Comparison of ENCODE assay signal across 1 cellular context in the genomic region with DNA sequence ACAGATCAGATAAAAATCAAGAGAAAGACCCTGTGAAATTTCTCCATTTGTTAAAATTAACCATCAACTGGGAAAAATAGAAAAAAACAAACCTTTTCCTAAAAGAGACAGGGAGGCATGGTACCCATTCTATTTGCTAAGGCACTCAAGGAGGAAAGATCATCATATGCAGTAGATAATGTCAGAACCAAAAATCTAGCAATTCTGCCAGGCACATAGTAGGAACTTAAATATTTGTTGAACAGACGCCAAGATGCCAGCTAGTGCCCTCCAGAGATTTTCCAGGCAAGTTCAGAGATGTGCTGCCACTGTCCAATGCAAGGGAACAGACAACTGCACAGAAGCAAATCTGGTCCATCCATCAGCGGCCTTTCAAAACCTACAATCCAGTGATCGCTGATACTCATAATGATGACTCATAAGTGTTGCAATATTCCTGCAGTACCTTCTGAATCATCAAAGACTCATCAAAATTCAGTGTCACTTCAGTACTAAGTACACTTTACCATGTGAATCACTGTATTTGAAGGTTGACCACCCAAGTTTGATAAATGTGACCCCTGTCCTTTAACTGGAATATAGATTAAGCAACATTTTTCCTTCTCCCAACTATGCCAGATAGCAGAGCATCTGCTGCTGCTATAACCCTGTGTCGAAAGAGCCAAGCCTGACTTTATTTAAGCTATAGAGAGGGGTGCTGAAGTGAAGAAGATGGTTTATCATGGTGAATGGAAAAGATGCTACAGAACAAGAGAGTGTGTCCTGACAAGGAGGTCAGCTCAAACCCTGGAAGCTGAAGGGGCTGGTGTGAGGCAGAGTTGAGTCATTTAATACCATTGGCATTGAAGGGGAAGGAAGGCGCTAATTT.
TF ChIP-seq lines count a peak whose summit lies in the region.

No MANE protein-coding gene starts in this region.

TF ChIP-seq in HepG2, 621 proteins besides CTCF, POLR2A, EP300 and RAD21 (continued from another document and continues in another):
- TF ChIP-seq, protein P1, sequence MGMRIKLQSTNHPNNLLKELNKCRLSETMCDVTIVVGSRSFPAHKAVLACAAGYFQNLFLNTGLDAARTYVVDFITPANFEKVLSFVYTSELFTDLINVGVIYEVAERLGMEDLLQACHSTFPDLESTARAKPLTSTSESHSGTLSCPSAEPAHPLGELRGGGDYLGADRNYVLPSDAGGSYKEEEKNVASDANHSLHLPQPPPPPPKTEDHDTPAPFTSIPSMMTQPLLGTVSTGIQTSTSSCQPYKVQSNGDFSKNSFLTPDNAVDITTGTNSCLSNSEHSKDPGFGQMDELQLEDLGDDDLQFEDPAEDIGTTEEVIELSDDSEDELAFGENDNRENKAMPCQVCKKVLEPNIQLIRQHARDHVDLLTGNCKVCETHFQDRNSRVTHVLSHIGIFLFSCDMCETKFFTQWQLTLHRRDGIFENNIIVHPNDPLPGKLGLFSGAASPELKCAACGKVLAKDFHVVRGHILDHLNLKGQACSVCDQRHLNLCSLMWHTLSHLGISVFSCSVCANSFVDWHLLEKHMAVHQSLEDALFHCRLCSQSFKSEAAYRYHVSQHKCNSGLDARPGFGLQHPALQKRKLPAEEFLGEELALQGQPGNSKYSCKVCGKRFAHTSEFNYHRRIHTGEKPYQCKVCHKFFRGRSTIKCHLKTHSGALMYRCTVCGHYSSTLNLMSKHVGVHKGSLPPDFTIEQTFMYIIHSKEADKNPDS (CRISPR knock-in tag; IDR thresholded peaks at IDR 0.05), result peak; percentile 98
- TF ChIP-seq CCAR2 (optimal IDR thresholded peaks at IDR 0.05; ENCODE audit: low read depth, low read length) (no peak), ARID2 (CRISPR knock-in tag; IDR thresholded peaks at IDR 0.05; ENCODE audit: borderline replicate concordance) (0 out of 2 replicates have a peak, but pooled peaks have one; percentile 33), ZNF746 (CRISPR knock-in tag; IDR thresholded peaks at IDR 0.05) (no peak), ZNF562 (CRISPR knock-in tag; IDR thresholded peaks at IDR 0.05; ENCODE audit: borderline replicate concordance) (no peak), HMG20B (CRISPR knock-in tag; conservative IDR thresholded peaks at IDR 0.05) (peak; percentile 68), ZNF749 (CRISPR knock-in tag; IDR thresholded peaks at IDR 0.05; ENCODE audit: borderline replicate concordance) (no peak), DMAP1 (CRISPR knock-in tag; IDR thresholded peaks at IDR 0.05) (no peak), GTF3A (CRISPR knock-in tag; conservative IDR thresholded peaks at IDR 0.05) (no peak), CEBPG (CRISPR knock-in tag; IDR thresholded peaks at IDR 0.05) (peak; percentile 91), SIX4 (CRISPR knock-in tag; IDR thresholded peaks at IDR 0.05) (0 out of 2 replicates have a peak, but pooled peaks have one; percentile 19), PCBP1 (IDR thresholded peaks at IDR 0.05; ENCODE audit: borderline replicate concordance, low read depth, low read length) (no peak), TOPORS (CRISPR knock-in tag; IDR thresholded peaks at IDR 0.05) (no peak), ZNF343 (CRISPR knock-in tag; IDR thresholded peaks at IDR 0.05) (no peak), SMARCE1 (IDR thresholded peaks at IDR 0.05; ENCODE audit: borderline replicate concordance) (peak; percentile 71; the same call in 1 of the 2 replicates), TARDBP (CRISPR knock-in tag; IDR thresholded peaks at IDR 0.05) (0 out of 2 replicates have a peak, but pooled peaks have one; percentile 28), ZNF616 (CRISPR knock-in tag; IDR thresholded peaks at IDR 0.05; ENCODE audit: low read depth) (no peak), ZNF777 (CRISPR knock-in tag; IDR thresholded peaks at IDR 0.05) (no peak), SNAI1 (CRISPR knock-in tag; IDR thresholded peaks at IDR 0.05; ENCODE audit: borderline replicate concordance) (no peak), CHD2 (IDR thresholded peaks at IDR 0.05; ENCODE audit: low read depth, low read length) (no peak), ERF (CRISPR knock-in tag; IDR thresholded peaks at IDR 0.05) (no peak), FOXP1 (IDR thresholded peaks at IDR 0.05) (no peak), FOXP1 (CRISPR knock-in tag; IDR thresholded peaks at IDR 0.05) (0 out of 2 replicates have a peak, but pooled peaks have one; percentile 38), ZBTB7B (CRISPR knock-in tag; IDR thresholded peaks at IDR 0.05) (0 out of 2 replicates have a peak, but pooled peaks have one; percentile 32), ZSCAN29 (CRISPR knock-in tag; conservative IDR thresholded peaks at IDR 0.05) (no peak), MZF1 (CRISPR knock-in tag; IDR thresholded peaks at IDR 0.05; ENCODE audit: borderline replicate concordance) (no peak), YEATS2 (CRISPR knock-in tag; IDR thresholded peaks at IDR 0.05; ENCODE audit: borderline replicate concordance) (peak; percentile 29; the same call in 1 of the 2 replicates), CREM (IDR thresholded peaks at IDR 0.05) (peak; percentile 55), CREM (CRISPR knock-in tag; IDR thresholded peaks at IDR 0.05) (no peak), SP1 (IDR thresholded peaks at IDR 0.05) (no peak), SP1 (CRISPR knock-in tag; IDR thresholded peaks at IDR 0.05) (no peak), AHR (CRISPR knock-in tag; IDR thresholded peaks at IDR 0.05) (no peak), HNRNPH1 (optimal IDR thresholded peaks at IDR 0.05; ENCODE audit: low read depth, low read length) (no peak), ZNF333 (CRISPR knock-in tag; IDR thresholded peaks at IDR 0.05; ENCODE audit: borderline replicate concordance) (no peak), ZNF3 (CRISPR knock-in tag; IDR thresholded peaks at IDR 0.05) (no peak)
- TF ChIP-seq, protein P2, sequence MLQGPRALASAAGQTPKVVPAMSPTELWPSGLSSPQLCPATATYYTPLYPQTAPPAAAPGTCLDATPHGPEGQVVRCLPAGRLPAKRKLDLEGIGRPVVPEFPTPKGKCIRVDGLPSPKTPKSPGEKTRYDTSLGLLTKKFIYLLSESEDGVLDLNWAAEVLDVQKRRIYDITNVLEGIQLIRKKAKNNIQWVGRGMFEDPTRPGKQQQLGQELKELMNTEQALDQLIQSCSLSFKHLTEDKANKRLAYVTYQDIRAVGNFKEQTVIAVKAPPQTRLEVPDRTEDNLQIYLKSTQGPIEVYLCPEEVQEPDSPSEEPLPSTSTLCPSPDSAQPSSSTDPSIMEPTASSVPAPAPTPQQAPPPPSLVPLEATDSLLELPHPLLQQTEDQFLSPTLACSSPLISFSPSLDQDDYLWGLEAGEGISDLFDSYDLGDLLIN (CRISPR knock-in tag; IDR thresholded peaks at IDR 0.05; ENCODE audit: borderline replicate concordance), result no peak
- TF ChIP-seq, protein P3, sequence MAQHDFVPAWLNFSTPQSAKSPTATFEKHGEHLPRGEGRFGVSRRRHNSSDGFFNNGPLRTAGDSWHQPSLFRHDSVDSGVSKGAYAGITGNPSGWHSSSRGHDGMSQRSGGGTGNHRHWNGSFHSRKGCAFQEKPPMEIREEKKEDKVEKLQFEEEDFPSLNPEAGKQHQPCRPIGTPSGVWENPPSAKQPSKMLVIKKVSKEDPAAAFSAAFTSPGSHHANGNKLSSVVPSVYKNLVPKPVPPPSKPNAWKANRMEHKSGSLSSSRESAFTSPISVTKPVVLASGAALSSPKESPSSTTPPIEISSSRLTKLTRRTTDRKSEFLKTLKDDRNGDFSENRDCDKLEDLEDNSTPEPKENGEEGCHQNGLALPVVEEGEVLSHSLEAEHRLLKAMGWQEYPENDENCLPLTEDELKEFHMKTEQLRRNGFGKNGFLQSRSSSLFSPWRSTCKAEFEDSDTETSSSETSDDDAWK (CRISPR knock-in tag; IDR thresholded peaks at IDR 0.05), result no peak
- TF ChIP-seq, protein P4, sequence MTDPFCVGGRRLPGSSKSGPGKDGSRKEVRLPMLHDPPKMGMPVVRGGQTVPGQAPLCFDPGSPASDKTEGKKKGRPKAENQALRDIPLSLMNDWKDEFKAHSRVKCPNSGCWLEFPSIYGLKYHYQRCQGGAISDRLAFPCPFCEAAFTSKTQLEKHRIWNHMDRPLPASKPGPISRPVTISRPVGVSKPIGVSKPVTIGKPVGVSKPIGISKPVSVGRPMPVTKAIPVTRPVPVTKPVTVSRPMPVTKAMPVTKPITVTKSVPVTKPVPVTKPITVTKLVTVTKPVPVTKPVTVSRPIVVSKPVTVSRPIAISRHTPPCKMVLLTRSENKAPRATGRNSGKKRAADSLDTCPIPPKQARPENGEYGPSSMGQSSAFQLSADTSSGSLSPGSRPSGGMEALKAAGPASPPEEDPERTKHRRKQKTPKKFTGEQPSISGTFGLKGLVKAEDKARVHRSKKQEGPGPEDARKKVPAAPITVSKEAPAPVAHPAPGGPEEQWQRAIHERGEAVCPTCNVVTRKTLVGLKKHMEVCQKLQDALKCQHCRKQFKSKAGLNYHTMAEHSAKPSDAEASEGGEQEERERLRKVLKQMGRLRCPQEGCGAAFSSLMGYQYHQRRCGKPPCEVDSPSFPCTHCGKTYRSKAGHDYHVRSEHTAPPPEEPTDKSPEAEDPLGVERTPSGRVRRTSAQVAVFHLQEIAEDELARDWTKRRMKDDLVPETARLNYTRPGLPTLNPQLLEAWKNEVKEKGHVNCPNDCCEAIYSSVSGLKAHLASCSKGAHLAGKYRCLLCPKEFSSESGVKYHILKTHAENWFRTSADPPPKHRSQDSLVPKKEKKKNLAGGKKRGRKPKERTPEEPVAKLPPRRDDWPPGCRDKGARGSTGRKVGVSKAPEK (CRISPR knock-in tag; IDR thresholded peaks at IDR 0.05; ENCODE audit: borderline replicate concordance), result no peak
- TF ChIP-seq, protein P5, sequence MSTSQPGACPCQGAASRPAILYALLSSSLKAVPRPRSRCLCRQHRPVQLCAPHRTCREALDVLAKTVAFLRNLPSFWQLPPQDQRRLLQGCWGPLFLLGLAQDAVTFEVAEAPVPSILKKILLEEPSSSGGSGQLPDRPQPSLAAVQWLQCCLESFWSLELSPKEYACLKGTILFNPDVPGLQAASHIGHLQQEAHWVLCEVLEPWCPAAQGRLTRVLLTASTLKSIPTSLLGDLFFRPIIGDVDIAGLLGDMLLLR (CRISPR knock-in tag; IDR thresholded peaks at IDR 0.05), result no peak
- TF ChIP-seq, protein P6, sequence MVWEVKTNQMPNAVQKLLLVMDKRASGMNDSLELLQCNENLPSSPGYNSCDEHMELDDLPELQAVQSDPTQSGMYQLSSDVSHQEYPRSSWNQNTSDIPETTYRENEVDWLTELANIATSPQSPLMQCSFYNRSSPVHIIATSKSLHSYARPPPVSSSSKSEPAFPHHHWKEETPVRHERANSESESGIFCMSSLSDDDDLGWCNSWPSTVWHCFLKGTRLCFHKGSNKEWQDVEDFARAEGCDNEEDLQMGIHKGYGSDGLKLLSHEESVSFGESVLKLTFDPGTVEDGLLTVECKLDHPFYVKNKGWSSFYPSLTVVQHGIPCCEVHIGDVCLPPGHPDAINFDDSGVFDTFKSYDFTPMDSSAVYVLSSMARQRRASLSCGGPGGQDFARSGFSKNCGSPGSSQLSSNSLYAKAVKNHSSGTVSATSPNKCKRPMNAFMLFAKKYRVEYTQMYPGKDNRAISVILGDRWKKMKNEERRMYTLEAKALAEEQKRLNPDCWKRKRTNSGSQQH (CRISPR knock-in tag; IDR thresholded peaks at IDR 0.05; ENCODE audit: low read depth), result no peak
- TF ChIP-seq, protein P7, sequence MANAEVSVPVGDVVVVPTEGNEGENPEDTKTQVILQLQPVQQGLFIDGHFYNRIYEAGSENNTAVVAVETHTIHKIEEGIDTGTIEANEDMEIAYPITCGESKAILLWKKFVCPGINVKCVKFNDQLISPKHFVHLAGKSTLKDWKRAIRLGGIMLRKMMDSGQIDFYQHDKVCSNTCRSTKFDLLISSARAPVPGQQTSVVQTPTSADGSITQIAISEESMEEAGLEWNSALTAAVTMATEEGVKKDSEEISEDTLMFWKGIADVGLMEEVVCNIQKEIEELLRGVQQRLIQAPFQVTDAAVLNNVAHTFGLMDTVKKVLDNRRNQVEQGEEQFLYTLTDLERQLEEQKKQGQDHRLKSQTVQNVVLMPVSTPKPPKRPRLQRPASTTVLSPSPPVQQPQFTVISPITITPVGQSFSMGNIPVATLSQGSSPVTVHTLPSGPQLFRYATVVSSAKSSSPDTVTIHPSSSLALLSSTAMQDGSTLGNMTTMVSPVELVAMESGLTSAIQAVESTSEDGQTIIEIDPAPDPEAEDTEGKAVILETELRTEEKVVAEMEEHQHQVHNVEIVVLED (CRISPR knock-in tag; IDR thresholded peaks at IDR 0.05; ENCODE audit: borderline replicate concordance), result no peak
- TF ChIP-seq, protein P8, sequence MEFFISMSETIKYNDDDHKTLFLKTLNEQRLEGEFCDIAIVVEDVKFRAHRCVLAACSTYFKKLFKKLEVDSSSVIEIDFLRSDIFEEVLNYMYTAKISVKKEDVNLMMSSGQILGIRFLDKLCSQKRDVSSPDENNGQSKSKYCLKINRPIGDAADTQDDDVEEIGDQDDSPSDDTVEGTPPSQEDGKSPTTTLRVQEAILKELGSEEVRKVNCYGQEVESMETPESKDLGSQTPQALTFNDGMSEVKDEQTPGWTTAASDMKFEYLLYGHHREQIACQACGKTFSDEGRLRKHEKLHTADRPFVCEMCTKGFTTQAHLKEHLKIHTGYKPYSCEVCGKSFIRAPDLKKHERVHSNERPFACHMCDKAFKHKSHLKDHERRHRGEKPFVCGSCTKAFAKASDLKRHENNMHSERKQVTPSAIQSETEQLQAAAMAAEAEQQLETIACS (CRISPR knock-in tag; IDR thresholded peaks at IDR 0.05), result no peak
- TF ChIP-seq, protein P9, sequence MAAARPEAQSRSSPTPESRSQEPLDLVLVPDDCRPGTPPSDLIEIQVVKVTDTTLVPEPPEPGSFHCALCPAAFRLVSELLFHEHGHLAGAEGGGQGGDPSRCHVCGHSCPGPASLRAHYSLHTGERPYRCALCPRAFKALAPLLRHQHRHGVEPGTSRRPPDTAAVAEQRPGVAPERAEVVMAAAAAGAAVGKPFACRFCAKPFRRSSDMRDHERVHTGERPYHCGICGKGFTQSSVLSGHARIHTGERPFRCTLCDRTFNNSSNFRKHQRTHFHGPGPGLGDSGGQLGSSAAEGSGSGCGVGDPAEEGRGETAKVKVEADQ (CRISPR knock-in tag; IDR thresholded peaks at IDR 0.05; ENCODE audit: borderline replicate concordance), result no peak
- TF ChIP-seq, protein P10, sequence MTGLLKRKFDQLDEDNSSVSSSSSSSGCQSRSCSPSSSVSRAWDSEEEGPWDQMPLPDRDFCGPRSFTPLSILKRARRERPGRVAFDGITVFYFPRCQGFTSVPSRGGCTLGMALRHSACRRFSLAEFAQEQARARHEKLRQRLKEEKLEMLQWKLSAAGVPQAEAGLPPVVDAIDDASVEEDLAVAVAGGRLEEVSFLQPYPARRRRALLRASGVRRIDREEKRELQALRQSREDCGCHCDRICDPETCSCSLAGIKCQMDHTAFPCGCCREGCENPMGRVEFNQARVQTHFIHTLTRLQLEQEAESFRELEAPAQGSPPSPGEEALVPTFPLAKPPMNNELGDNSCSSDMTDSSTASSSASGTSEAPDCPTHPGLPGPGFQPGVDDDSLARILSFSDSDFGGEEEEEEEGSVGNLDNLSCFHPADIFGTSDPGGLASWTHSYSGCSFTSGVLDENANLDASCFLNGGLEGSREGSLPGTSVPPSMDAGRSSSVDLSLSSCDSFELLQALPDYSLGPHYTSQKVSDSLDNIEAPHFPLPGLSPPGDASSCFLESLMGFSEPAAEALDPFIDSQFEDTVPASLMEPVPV (CRISPR knock-in tag; IDR thresholded peaks at IDR 0.05), result no peak
- TF ChIP-seq, protein P11, sequence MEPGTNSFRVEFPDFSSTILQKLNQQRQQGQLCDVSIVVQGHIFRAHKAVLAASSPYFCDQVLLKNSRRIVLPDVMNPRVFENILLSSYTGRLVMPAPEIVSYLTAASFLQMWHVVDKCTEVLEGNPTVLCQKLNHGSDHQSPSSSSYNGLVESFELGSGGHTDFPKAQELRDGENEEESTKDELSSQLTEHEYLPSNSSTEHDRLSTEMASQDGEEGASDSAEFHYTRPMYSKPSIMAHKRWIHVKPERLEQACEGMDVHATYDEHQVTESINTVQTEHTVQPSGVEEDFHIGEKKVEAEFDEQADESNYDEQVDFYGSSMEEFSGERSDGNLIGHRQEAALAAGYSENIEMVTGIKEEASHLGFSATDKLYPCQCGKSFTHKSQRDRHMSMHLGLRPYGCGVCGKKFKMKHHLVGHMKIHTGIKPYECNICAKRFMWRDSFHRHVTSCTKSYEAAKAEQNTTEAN (CRISPR knock-in tag; conservative IDR thresholded peaks at IDR 0.05), result no peak
